Comparison of ENCODE assay signal across 8 cellular contexts in the genomic region with DNA sequence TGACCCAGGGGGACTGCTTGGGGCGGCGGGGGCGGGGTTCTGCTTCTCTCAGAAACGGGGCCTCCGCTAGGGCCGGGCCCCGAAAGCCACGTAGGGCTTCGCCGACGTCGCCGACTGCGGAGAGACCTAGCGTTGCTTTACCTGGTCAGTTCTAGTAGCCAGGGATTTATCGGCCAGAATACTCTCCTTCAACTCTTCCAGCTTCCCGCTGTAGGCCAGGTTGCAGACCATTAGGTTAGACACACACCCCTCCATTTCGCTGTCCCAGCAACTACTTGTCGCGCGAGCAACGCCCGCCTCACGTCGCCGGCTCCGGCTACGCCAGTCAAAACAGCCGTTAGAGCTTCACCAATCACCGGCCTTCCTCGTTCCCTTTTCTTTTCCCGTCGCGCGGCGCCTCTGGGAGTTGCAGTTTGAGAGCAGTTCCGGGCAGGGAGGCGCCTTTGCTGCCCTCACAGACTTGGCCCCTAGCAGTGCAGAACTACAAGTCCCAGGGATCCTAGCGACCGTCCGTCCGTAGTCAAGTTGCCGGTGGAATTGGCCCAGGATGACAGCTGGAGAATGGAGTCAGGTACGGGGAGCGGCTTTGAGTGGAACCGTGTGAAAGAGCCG. TPM values are rescaled to one million over a fixed set of nuclear protein-coding genes. Genes with fewer than 3 reads are reported as not detected.
DNase-seq lines count a peak whose midpoint lies in the region; ATAC-seq lines count a peak whose summit lies in the region.

A gene with protein sequence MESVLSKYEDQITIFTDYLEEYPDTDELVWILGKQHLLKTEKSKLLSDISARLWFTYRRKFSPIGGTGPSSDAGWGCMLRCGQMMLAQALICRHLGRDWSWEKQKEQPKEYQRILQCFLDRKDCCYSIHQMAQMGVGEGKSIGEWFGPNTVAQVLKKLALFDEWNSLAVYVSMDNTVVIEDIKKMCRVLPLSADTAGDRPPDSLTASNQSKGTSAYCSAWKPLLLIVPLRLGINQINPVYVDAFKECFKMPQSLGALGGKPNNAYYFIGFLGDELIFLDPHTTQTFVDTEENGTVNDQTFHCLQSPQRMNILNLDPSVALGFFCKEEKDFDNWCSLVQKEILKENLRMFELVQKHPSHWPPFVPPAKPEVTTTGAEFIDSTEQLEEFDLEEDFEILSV (plus strand): TSS at position 513 of the 612 bp plus-strand sequence. CDS start 49 bp downstream, at position 562.
A gene with protein sequence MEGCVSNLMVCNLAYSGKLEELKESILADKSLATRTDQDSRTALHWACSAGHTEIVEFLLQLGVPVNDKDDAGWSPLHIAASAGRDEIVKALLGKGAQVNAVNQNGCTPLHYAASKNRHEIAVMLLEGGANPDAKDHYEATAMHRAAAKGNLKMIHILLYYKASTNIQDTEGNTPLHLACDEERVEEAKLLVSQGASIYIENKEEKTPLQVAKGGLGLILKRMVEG (minus strand): TSS at position 277 of the 612 bp plus-strand sequence. CDS start 22 bp downstream, at position 255.

- H3K4me1 ChIP-seq in effector memory CD4-positive, alpha-beta T cell (ENCODE audit: control insufficient read depth, insufficient read depth, low read length, poor library complexity, severe bottlenecking), result no peaks in the 10 kb centered on the region

- CTCF ChIA-PET in activated CD8-positive, alpha-beta T cell treated with anti-CD3 and anti-CD28 coated beads, Interleukin-2, amount 10 ng/mL, durations not matched to agents 7 days and 5 days (lab: Charles Lee), result interaction anchor here (1.3 kb wide), 1 partner anchor 71 kb away, joined by 3 read pairs; no protein-coding TSS in a partner anchor

- DNase-seq in COR-L47 (lab: John Stamatoyannopoulos, UW), result peak; percentile 81
- DNase-seq in HT-29 (ENCODE audit: low spot score), result peak; percentile 96
- DNase-seq in NK-92 (lab: John Stamatoyannopoulos, UW; ENCODE audit: unreplicated experiment), result peak; percentile 32
- DNase-seq in activated CD8-positive, alpha-beta T cell treated with anti-CD3 and anti-CD28 coated beads, Interleukin-2, amount 10 ng/mL, durations not matched to agents 7 days and 5 days, result peak; percentile 94
- DNase-seq in effector memory CD4-positive, alpha-beta T cell, result peak; percentile 77 to 87 (median 85)
- DNase-seq in lung microvascular endothelial cell (ENCODE audit: low read depth in 2 of 2), result peak; percentile 96 to 97
- DNase-seq in stimulated activated CD4-positive, alpha-beta T cell treated with anti-CD3 and anti-CD28 coated beads, TNF-alpha, amount 100 ng/mL, for 4 hours (ENCODE audit: low read depth in 3 of 3), result peak; percentile 66 to 79 (median 73)

- H3K36me3 ChIP-seq in effector memory CD4-positive, alpha-beta T cell (ENCODE audit: control insufficient read depth, insufficient read depth, low read length), result peaks cover 7% of the 10 kb centered on the region

- H3K4me1 Mint-ChIP-seq in activated CD8-positive, alpha-beta T cell treated with anti-CD3 and anti-CD28 coated beads, Interleukin-2, amount 10 ng/mL, durations not matched to agents 7 days and 5 days (ENCODE audit: low read depth), result peaks cover 23% of the 10 kb centered on the region

- no peak within 1 kb of the TSS for H3K27ac Mint-ChIP-seq in activated CD8-positive, alpha-beta T cell treated with anti-CD3 and anti-CD28 coated beads, Interleukin-2, amount 10 ng/mL, durations not matched to agents 7 days and 5 days

- no peaks in the 10 kb centered on the region for H3K9me3 ChIP-seq in effector memory CD4-positive, alpha-beta T cell (ENCODE audit: control insufficient read depth, low read length)

- peak within 1 kb of the TSS; percentile 86 for H3K27ac ChIP-seq in effector memory CD4-positive, alpha-beta T cell (ENCODE audit: insufficient read depth, low read length, poor library complexity, severe bottlenecking)

- H3K9me3 Mint-ChIP-seq in activated CD8-positive, alpha-beta T cell treated with anti-CD3 and anti-CD28 coated beads, Interleukin-2, amount 10 ng/mL, durations not matched to agents 7 days and 5 days (ENCODE audit: insufficient read depth), result no peaks in the 10 kb centered on the region

- POLR2A ChIA-PET in activated CD8-positive, alpha-beta T cell treated with anti-CD3 and anti-CD28 coated beads, Interleukin-2, amount 10 ng/mL, durations not matched to agents 7 days and 5 days (lab: Charles Lee), result interaction anchor here (1.0 to 1.1 kb wide), 3 partner anchors 11 to 48 kb away, joined by 3 to 5 read pairs (median 4); no protein-coding TSS in a partner anchor

- peaks cover 4% of the 10 kb centered on the region for H3K36me3 Mint-ChIP-seq in activated CD8-positive, alpha-beta T cell treated with anti-CD3 and anti-CD28 coated beads, Interleukin-2, amount 10 ng/mL, durations not matched to agents 7 days and 5 days (ENCODE audit: low read depth)

- H3K4me3 Mint-ChIP-seq in activated CD8-positive, alpha-beta T cell treated with anti-CD3 and anti-CD28 coated beads, Interleukin-2, amount 10 ng/mL, durations not matched to agents 7 days and 5 days, result no peak within 1 kb of the TSS

- peak within 1 kb of the TSS; percentile 75 for H3K4me3 ChIP-seq in effector memory CD4-positive, alpha-beta T cell (ENCODE audit: insufficient read depth, low read depth, low read length, poor library complexity, severe bottlenecking)

- peak; percentile 97 for ATAC-seq in GM21367 (IDR thresholded peaks at IDR 0.05; ENCODE audit: unreplicated experiment)
- ATAC-seq in activated CD8-positive, alpha-beta T cell treated with anti-CD3 and anti-CD28 coated beads, Interleukin-2, amount 10 ng/mL, durations not matched to agents 7 days and 5 days, result peak; percentile 97

- H3K27me3 Mint-ChIP-seq in activated CD8-positive, alpha-beta T cell treated with anti-CD3 and anti-CD28 coated beads, Interleukin-2, amount 10 ng/mL, durations not matched to agents 7 days and 5 days (ENCODE audit: low read depth), result no peaks in the 10 kb centered on the region

- H3K27me3 ChIP-seq in effector memory CD4-positive, alpha-beta T cell (replicated peaks; ENCODE audit: control insufficient read depth, insufficient read depth, low read length, poor library complexity, severe bottlenecking), result no peaks in the 10 kb centered on the region

RNA-seq across cellular contexts. Expression of the first gene that starts in this region (rescaled TPM):
- total RNA-seq in HT-29 (2014; rRNA removed; shearing (Covaris generic)), result 3.2 and 3.4 TPM in 2 replicates
- total RNA-seq in activated CD8-positive, alpha-beta T cell treated with anti-CD3 and anti-CD28 coated beads, Interleukin-2, amount 10 ng/mL, durations not matched to agents 7 days and 5 days, result 10 to 100 TPM; 10.5 to 11.4 TPM
- total RNA-seq in lung microvascular endothelial cell, result 10.9 and 13.9 TPM in 2 replicates

RNA-seq across cellular contexts. Expression of the second gene that starts in this region (rescaled TPM):
- total RNA-seq in HT-29 (2014; rRNA removed; shearing (Covaris generic)), result 22.1 and 25.4 TPM in 2 replicates
- 10 to 100 TPM; 28.1 to 30.4 TPM for total RNA-seq in activated CD8-positive, alpha-beta T cell treated with anti-CD3 and anti-CD28 coated beads, Interleukin-2, amount 10 ng/mL, durations not matched to agents 7 days and 5 days
- total RNA-seq in lung microvascular endothelial cell, result 54.8 and 74.5 TPM in 2 replicates

Comparison
In these comparisons a context has a peak if more than half of its experiments do, and no peak if none do; other contexts are left out.
1. Peak in every context shown above with its lines: DNase-seq, ATAC-seq, H3K4me3 ChIP-seq and H3K27ac ChIP-seq.
2. DNase-seq: peak in every context shown above with its lines; median percentile 96 in lung microvascular endothelial cell; 96 in HT-29; 94 in activated CD8-positive, alpha-beta T cell treated with anti-CD3 and anti-CD28 coated beads, Interleukin-2, amount 10 ng/mL, durations not matched to agents 7 days and 5 days; 85 in effector memory CD4-positive, alpha-beta T cell; 81 in COR-L47; 73 in stimulated activated CD4-positive, alpha-beta T cell treated with anti-CD3 and anti-CD28 coated beads, TNF-alpha, amount 100 ng/mL, for 4 hours; 32 in NK-92.